ENCODE assay signal across 12 cellular contexts in the genomic region with DNA sequence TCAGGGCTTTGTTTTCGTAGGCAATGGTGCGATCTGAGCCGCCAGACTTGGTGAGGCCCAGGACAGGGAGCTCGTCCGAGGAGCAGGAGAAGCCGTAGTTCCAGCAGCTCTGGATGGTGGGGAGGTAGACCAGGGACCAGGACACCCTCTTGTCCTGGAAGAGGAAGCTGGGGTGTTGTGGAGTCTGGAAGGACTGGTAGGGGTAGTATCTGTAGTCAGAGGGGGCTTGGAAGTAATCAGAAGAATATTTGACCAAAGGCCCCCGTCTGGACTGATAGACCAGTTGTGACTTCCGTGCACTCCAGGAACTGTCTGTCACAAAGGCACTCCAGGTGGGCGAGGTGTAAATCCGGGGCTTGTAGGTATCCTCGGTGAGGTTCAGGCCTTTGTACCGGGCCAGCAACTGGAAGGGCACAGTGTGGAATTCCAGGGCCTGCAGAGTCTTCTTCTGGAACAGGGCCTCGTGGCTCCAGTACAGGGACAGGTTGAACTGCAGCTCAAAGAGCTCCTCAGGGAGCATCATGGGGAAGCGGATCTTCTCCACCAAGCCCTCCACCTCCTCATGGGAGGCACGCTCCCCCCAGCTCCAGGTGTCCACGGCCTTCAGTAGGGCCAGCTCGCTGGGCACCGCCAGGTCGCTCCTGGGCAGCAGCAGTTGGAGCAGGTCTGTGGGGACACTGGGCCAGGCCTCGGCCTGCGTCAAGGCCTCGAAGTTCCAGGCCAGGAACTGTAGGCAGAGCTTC. TPM values are rescaled to one million over a fixed set of nuclear protein-coding genes. Genes with fewer than 3 reads are reported as not detected.
DNase-seq lines count a peak whose midpoint lies in the region; ATAC-seq and TF ChIP-seq lines count a peak whose summit lies in the region.
"Had no signal": no experiment of that assay in that cellular context is flagged by ENCODE, and none has a peak within 500 bp of the region (broad histone marks: within the 10 kb centered on the region; RNA-seq: fewer than 3 reads in every experiment).

No MANE protein-coding gene starts in this region.

- H3K4me3 ChIP-seq in GM06990 (replicated peaks; ENCODE audit: low read depth, low read length) (no peak overlapping the region), Panc1 (ENCODE audit: low read depth in 2 of 2, low read length in 2 of 2) (no peak overlapping the region), esophagus muscularis mucosa (no peak overlapping the region)
- H3K4me3 ChIP-seq: cardiac muscle cell, ovary, PC-9 had no signal

- no peak for DNase-seq in GM06990 (ENCODE audit: extremely low read depth, insufficient read length)
- no peak for DNase-seq in Panc1 (ENCODE audit: low read depth, low spot score)
- no peak for DNase-seq in esophagus muscularis mucosa (ENCODE audit: extremely low spot score)
- no peak for DNase-seq in stimulated activated CD4-positive, alpha-beta T cell treated with anti-CD3 and anti-CD28 coated beads, Interleukin-4, amount 100 ng/mL, for 24 hours
- DNase-seq in SHP77 treated with DMSO at 0.1 percent for 48 hours (lab: John Stamatoyannopoulos, UW) = no peak
- no peak for DNase-seq in cerebellum (ENCODE audit: low spot score)
- DNase-seq in ACHN = no peak

- TF ChIP-seq CTCF in GM06990 (IDR thresholded peaks at IDR 0.05; ENCODE audit: insufficient read depth, low read length, poor library complexity, severe bottlenecking) = peak; percentile 0
- no peak for TF ChIP-seq CTCF in Panc1 (IDR thresholded peaks at IDR 0.05)
- TF ChIP-seq CTCF in esophagus muscularis mucosa (IDR thresholded peaks at IDR 0.05) = no peak

- POLR2A ChIA-PET in Panc1 (lab: Charles Lee) = no interaction called here

- H3K27ac Mint-ChIP-seq in stimulated activated memory B cell treated with anti-CD40 and anti-IgM and Interleukin-4, amounts not matched to agents 10 μg/mL and 1 μg/mL and 100 μg/mL, for 72 hours = peak overlapping the region; percentile 36

- H3K27ac ChIP-seq in Panc1 (ENCODE audit: low read length) = peak overlapping the region; percentile 34; the same call in 1 of the 2 replicates
- H3K27ac ChIP-seq in esophagus muscularis mucosa (replicated peaks in 1 of 4) = peak overlapping the region in 3 of 4 donors; percentile 34 to 46 (median 44)
- H3K27ac ChIP-seq: cardiac muscle cell, PC-9 had no signal

- peaks cover 41% of the 10 kb centered on the region for H3K27me3 Mint-ChIP-seq in stimulated activated memory B cell treated with anti-CD40 and anti-IgM and Interleukin-4, amounts not matched to agents 10 μg/mL and 1 μg/mL and 100 μg/mL, for 72 hours
- H3K27me3 Mint-ChIP-seq: CD4-positive, alpha-beta T cell had no signal

- H3K36me3 ChIP-seq in GM06990 (ENCODE audit: control insufficient read depth, insufficient read depth, low read length) (no peaks in the 10 kb centered on the region), Panc1 (ENCODE audit: control insufficient read depth, insufficient read depth, low read length) (no peaks in the 10 kb centered on the region), esophagus muscularis mucosa (peaks cover 0 to 46% (median 30%) of the 10 kb centered on the region in 4 donors)
- H3K36me3 ChIP-seq: cardiac muscle cell, ovary had no signal

- CTCF ChIA-PET in Panc1 (lab: Charles Lee) = interaction anchor here (0.6 to 3.0 kb wide), 6 partner anchors 13 to 253 kb away, joined by 3 to 33 read pairs (median 6); no protein-coding TSS in a partner anchor

- no peak for TF ChIP-seq POLR2A in esophagus muscularis mucosa (IDR thresholded peaks at IDR 0.05; ENCODE audit: low read depth)

- H3K36me3 Mint-ChIP-seq in stimulated activated memory B cell treated with anti-CD40 and anti-IgM and Interleukin-4, amounts not matched to agents 10 μg/mL and 1 μg/mL and 100 μg/mL, for 72 hours = no peaks in the 10 kb centered on the region

- no peaks in the 10 kb centered on the region; the same call in 1 of the 2 replicates for H3K27me3 ChIP-seq in GM06990 (replicated peaks; ENCODE audit: control insufficient read depth, insufficient read depth, low read length)
- H3K27me3 ChIP-seq in Panc1 (ENCODE audit: control insufficient read depth, insufficient read depth, low read length) = no peaks in the 10 kb centered on the region
- no peaks in the 10 kb centered on the region for H3K27me3 ChIP-seq in esophagus muscularis mucosa
- H3K27me3 ChIP-seq: cardiac muscle cell, ovary had no signal

- peaks cover 27% of the 10 kb centered on the region for H3K4me1 Mint-ChIP-seq in stimulated activated memory B cell treated with anti-CD40 and anti-IgM and Interleukin-4, amounts not matched to agents 10 μg/mL and 1 μg/mL and 100 μg/mL, for 72 hours

- H3K4me3 Mint-ChIP-seq in stimulated activated memory B cell treated with anti-CD40 and anti-IgM and Interleukin-4, amounts not matched to agents 10 μg/mL and 1 μg/mL and 100 μg/mL, for 72 hours = no peak overlapping the region

- peak; percentile 33 for ATAC-seq in Panc1
- no peak for ATAC-seq in stimulated activated memory B cell treated with anti-CD40 and anti-IgM and Interleukin-4, amounts not matched to agents 10 μg/mL and 1 μg/mL and 100 μg/mL, for 72 hours

- no TSS peak for BruUV-seq in Panc1 (replicated peaks; lab: Mats Ljungman, UMichigan)

- TF ChIP-seq EP300 in esophagus muscularis mucosa (IDR thresholded peaks at IDR 0.05) = no peak

- 77% methylated on average over 11 of the region's 22 CpGs for WGBS in esophagus muscularis mucosa

- in situ Hi-C loops in Panc1 (cut with HindIII; ENCODE audit: low pct_unique_long_range_greater_than_20kb, low sequenced_read_pairs) = no loop called here
- in situ Hi-C loops in ACHN (cut with HindIII; ENCODE audit: low pct_ligation_motif_present, low pct_unique_long_range_greater_than_20kb, low sequenced_read_pairs) = no loop called here

- no peaks in the 10 kb centered on the region for H3K9me3 Mint-ChIP-seq in stimulated activated memory B cell treated with anti-CD40 and anti-IgM and Interleukin-4, amounts not matched to agents 10 μg/mL and 1 μg/mL and 100 μg/mL, for 72 hours
- H3K9me3 Mint-ChIP-seq: CD4-positive, alpha-beta T cell had no signal

- peaks cover 5% of the 10 kb centered on the region; the same call in 1 of the 2 replicates for H3K4me1 ChIP-seq in Panc1 (ENCODE audit: control insufficient read depth, insufficient read depth, low read length)
- peaks cover 39 to 52% (median 50%) of the 10 kb centered on the region in 4 donors for H3K4me1 ChIP-seq in esophagus muscularis mucosa

- no peaks in the 10 kb centered on the region for H3K9me3 ChIP-seq in Panc1 (ENCODE audit: control insufficient read depth, insufficient read depth, low read depth, low read length)
- no peaks in the 10 kb centered on the region for H3K9me3 ChIP-seq in esophagus muscularis mucosa
- H3K9me3 ChIP-seq: ovary had no signal

- intact Hi-C loops in Panc1 (cut with micrococcal nuclease; ENCODE audit: unreplicated experiment) (loop anchor here (2.0 kb wide), 1 partner anchor 105 kb away; no protein-coding TSS in a partner anchor), esophagus muscularis mucosa (cut with DNase I) (loop anchor here (1.0 to 5.0 kb wide), 2 partner anchors 50 to 106 kb away; no protein-coding TSS in a partner anchor)

RNA-seq across cellular contexts. Expression of a gene that starts 7.8 kb away (rescaled TPM):
- total RNA-seq in Panc1 (2021; ENCODE audit: unreplicated experiment) (361 TPM), esophagus muscularis mucosa (100 to 1,000 TPM; 106 to 284 (median 197) TPM), cerebellum (44.1 TPM)
- 472 TPM for polyA plus RNA-seq in Panc1 (2012; ENCODE audit: insufficient read length)

RNA-seq across cellular contexts. Expression of a gene that starts 37.6 kb away (rescaled TPM):
- total RNA-seq in Panc1 (2021; ENCODE audit: unreplicated experiment) = 160 TPM
- polyA plus RNA-seq in Panc1 (2012; ENCODE audit: insufficient read length) = 162 TPM
- total RNA-seq in esophagus muscularis mucosa = 10 to 100 TPM; 21.2 to 33.7 (median 27.0) TPM
- 17.7 TPM for total RNA-seq in cerebellum

RNA-seq across cellular contexts. Expression of a gene that starts 46.7 kb away (rescaled TPM):
- 62.4 TPM for total RNA-seq in Panc1 (2021; ENCODE audit: unreplicated experiment)
- 50.2 TPM for polyA plus RNA-seq in Panc1 (2012; ENCODE audit: insufficient read length)
- total RNA-seq in esophagus muscularis mucosa = 100 to 1,000 TPM; 177 to 315 (median 229) TPM
- 36.2 TPM for total RNA-seq in cerebellum

RNA-seq across cellular contexts. Expression of a gene that starts 52.0 kb away (rescaled TPM):
- 1.5 TPM for total RNA-seq in Panc1 (2021; ENCODE audit: unreplicated experiment)
- 1.1 TPM for polyA plus RNA-seq in Panc1 (2012; ENCODE audit: insufficient read length)
- 100 to 1,000 TPM in 1 of 4 donors, 10 to 100 TPM in 3; 31.1 to 115 (median 70.4) TPM for total RNA-seq in esophagus muscularis mucosa
- 0.73 TPM for total RNA-seq in cerebellum
- total RNA-seq: CD4-positive, alpha-beta T cell had no signal
